Comparison of ENCODE assay signal across 1 cellular context in genomic region chr10:87658858-87659555, GRCh38.
TF ChIP-seq lines count a peak whose summit lies in the region.

No MANE protein-coding gene starts in this region.

TF ChIP-seq in HepG2, 621 proteins besides CTCF, POLR2A, EP300 and RAD21 (continued from another document):
- TF ChIP-seq, protein P1, sequence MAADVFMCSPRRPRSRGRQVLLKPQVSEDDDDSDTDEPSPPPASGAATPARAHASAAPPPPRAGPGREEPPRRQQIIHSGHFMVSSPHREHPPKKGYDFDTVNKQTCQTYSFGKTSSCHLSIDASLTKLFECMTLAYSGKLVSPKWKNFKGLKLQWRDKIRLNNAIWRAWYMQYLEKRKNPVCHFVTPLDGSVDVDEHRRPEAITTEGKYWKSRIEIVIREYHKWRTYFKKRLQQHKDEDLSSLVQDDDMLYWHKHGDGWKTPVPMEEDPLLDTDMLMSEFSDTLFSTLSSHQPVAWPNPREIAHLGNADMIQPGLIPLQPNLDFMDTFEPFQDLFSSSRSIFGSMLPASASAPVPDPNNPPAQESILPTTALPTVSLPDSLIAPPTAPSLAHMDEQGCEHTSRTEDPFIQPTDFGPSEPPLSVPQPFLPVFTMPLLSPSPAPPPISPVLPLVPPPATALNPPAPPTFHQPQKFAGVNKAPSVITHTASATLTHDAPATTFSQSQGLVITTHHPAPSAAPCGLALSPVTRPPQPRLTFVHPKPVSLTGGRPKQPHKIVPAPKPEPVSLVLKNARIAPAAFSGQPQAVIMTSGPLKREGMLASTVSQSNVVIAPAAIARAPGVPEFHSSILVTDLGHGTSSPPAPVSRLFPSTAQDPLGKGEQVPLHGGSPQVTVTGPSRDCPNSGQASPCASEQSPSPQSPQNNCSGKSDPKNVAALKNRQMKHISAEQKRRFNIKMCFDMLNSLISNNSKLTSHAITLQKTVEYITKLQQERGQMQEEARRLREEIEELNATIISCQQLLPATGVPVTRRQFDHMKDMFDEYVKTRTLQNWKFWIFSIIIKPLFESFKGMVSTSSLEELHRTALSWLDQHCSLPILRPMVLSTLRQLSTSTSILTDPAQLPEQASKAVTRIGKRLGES (CRISPR knock-in tag; IDR thresholded peaks at IDR 0.05; ENCODE audit: borderline replicate concordance), result no peak
- TF ChIP-seq, protein P2, sequence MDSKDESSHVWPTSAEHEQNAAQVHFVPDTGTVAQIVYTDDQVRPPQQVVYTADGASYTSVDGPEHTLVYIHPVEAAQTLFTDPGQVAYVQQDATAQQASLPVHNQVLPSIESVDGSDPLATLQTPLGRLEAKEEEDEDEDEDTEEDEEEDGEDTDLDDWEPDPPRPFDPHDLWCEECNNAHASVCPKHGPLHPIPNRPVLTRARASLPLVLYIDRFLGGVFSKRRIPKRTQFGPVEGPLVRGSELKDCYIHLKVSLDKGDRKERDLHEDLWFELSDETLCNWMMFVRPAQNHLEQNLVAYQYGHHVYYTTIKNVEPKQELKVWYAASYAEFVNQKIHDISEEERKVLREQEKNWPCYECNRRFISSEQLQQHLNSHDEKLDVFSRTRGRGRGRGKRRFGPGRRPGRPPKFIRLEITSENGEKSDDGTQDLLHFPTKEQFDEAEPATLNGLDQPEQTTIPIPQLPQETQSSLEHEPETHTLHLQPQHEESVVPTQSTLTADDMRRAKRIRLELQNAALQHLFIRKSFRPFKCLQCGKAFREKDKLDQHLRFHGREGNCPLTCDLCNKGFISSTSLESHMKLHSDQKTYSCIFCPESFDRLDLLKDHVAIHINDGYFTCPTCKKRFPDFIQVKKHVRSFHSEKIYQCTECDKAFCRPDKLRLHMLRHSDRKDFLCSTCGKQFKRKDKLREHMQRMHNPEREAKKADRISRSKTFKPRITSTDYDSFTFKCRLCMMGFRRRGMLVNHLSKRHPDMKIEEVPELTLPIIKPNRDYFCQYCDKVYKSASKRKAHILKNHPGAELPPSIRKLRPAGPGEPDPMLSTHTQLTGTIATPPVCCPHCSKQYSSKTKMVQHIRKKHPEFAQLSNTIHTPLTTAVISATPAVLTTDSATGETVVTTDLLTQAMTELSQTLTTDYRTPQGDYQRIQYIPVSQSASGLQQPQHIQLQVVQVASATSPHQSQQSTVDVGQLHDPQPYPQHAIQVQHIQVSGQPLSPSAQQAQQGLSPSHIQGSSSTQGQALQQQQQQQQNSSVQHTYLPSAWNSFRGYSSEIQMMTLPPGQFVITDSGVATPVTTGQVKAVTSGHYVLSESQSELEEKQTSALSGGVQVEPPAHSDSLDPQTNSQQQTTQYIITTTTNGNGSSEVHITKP (CRISPR knock-in tag; IDR thresholded peaks at IDR 0.05; ENCODE audit: low read depth), result no peak
- TF ChIP-seq RBAK (CRISPR knock-in tag; IDR thresholded peaks at IDR 0.05) (no peak), ZSCAN21 (CRISPR knock-in tag; IDR thresholded peaks at IDR 0.05; ENCODE audit: borderline replicate concordance) (no peak), MLLT10 (CRISPR knock-in tag; IDR thresholded peaks at IDR 0.05) (no peak), HNF4A (CRISPR knock-in tag; IDR thresholded peaks at IDR 0.05) (no peak), BCLAF1 (IDR thresholded peaks at IDR 0.05) (no peak), ERF (CRISPR knock-in tag; IDR thresholded peaks at IDR 0.05) (no peak), POLR2AphosphoS5 (IDR thresholded peaks at IDR 0.05; ENCODE audit: low read depth, low read length) (no peak), CERS6 (CRISPR knock-in tag; IDR thresholded peaks at IDR 0.05) (no peak), ZEB1 (IDR thresholded peaks at IDR 0.05; ENCODE audit: insufficient replicate concordance, low read depth) (no peak), FOXO1 (CRISPR knock-in tag; IDR thresholded peaks at IDR 0.05) (no peak), ZFP41 (CRISPR knock-in tag; IDR thresholded peaks at IDR 0.05; ENCODE audit: borderline replicate concordance) (no peak)
